1 cellular context compared by ENCODE assay signal in the genomic region with DNA sequence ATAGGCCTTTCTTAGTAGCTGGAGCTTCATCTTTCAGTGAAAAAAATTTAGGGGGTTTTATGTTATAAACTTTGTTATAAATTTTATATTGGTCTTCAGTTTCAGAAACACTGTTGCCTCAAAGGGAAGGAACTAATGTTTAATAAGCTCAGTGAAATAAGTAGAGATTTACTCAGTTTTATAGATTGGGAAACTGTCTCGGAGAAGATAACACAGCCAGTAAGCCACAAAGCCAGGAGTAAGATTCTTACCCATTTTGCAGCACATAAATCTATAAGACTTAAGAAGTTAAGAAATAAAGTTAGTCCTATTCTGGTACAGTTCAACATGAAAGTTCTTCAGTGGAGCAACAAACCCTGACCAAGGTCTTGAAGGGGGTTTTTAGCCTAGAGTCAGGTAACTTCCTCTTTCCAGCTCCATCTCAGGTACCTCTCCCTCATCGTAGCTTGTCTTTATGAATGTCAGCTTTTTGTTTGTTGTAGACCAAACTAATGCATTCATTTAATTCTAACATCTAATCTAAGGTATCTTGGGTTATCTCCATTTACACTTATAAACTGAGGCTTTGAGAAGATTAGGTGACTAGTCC.
TF ChIP-seq lines count a peak whose summit lies in the region.

No MANE protein-coding gene starts in this region.

TF ChIP-seq in WTC11, 78 proteins besides CTCF, POLR2A, EP300 and RAD21:
- TF ChIP-seq ZNF317 (CRISPR knock-in tag; IDR thresholded peaks at IDR 0.05; ENCODE audit: borderline replicate concordance, low read depth) (no peak), OVOL2 (CRISPR knock-in tag; IDR thresholded peaks at IDR 0.05; ENCODE audit: borderline replicate concordance) (no peak), KAT7 (CRISPR knock-in tag; IDR thresholded peaks at IDR 0.05; ENCODE audit: borderline replicate concordance) (no peak), GRHL2 (CRISPR knock-in tag; IDR thresholded peaks at IDR 0.05; ENCODE audit: insufficient replicate concordance, severe bottlenecking) (no peak), FOXK1 (CRISPR knock-in tag; IDR thresholded peaks at IDR 0.05) (no peak), FOXJ3 (CRISPR knock-in tag; IDR thresholded peaks at IDR 0.05; ENCODE audit: borderline replicate concordance) (no peak), ZNF416 (CRISPR knock-in tag; IDR thresholded peaks at IDR 0.05) (no peak), ZBTB21 (CRISPR knock-in tag; IDR thresholded peaks at IDR 0.05; ENCODE audit: borderline replicate concordance) (no peak), SMAD4 (CRISPR knock-in tag; IDR thresholded peaks at IDR 0.05) (no peak), PRRX2 (CRISPR knock-in tag; IDR thresholded peaks at IDR 0.05) (no peak)
- TF ChIP-seq, protein P1, sequence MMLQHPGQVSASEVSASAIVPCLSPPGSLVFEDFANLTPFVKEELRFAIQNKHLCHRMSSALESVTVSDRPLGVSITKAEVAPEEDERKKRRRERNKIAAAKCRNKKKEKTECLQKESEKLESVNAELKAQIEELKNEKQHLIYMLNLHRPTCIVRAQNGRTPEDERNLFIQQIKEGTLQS (CRISPR knock-in tag; conservative IDR thresholded peaks at IDR 0.05), result no peak
- TF ChIP-seq, protein P2, sequence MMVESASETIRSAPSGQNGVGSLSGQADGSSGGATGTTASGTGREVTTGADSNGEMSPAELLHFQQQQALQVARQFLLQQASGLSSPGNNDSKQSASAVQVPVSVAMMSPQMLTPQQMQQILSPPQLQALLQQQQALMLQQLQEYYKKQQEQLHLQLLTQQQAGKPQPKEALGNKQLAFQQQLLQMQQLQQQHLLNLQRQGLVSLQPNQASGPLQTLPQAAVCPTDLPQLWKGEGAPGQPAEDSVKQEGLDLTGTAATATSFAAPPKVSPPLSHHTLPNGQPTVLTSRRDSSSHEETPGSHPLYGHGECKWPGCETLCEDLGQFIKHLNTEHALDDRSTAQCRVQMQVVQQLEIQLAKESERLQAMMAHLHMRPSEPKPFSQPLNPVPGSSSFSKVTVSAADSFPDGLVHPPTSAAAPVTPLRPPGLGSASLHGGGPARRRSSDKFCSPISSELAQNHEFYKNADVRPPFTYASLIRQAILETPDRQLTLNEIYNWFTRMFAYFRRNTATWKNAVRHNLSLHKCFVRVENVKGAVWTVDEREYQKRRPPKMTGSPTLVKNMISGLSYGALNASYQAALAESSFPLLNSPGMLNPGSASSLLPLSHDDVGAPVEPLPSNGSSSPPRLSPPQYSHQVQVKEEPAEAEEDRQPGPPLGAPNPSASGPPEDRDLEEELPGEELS (CRISPR knock-in tag; IDR thresholded peaks at IDR 0.05), result no peak
TF ChIP-seq in WTC11: peak in this region for 0.
